10 cellular contexts compared by ENCODE assay signal in the genomic region with DNA sequence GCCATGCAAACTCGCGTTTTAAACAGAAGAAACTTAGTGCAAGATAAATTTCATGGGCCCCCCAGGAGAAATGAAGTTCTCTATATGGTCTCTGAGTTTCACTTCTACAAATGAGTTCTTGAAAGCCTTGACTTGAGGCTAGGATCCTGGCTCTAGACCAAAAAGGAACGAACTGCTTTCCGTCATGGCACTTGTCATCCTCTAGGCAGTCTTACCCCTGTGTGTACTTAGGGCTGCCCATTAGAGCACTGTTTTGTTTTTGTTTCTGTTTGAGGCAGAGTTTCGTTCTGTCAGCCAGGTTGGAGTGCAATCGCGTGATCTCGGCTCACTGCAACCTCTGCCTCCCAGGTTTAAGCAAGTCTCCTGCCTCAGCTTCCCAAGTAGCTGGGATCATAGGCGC. TPM values are rescaled to one million over a fixed set of nuclear protein-coding genes. Genes with fewer than 3 reads are reported as not detected.
DNase-seq lines count a peak whose midpoint lies in the region; ATAC-seq and TF ChIP-seq lines count a peak whose summit lies in the region.
"Had no signal": no experiment of that assay in that cellular context is flagged by ENCODE, and none has a peak within 500 bp of the region (broad histone marks: within the 10 kb centered on the region; RNA-seq: fewer than 3 reads in every experiment).

No MANE protein-coding gene starts in this region.

- TF ChIP-seq RAD21 in SK-N-SH (IDR thresholded peaks at IDR 0.05; ENCODE audit: low read length), result no peak

- H3K36me3 ChIP-seq in SK-N-SH (replicated peaks in 1 of 2; ENCODE audit: control insufficient read depth in 1 of 2, insufficient read depth in 2 of 2, low read length in 1 of 2), result peaks cover 45 to 58% of the 10 kb centered on the region in 2 experiments

- H2AFZ ChIP-seq in SK-N-SH (ENCODE audit: low read depth), result no peak overlapping the region

- CTCF ChIA-PET in WTC11 (lab: Charles Lee), result no interaction called here
- CTCF ChIA-PET in SK-N-SH (lab: Yijun Ruan, JAX), result interaction anchor here (0.8 to 1.2 kb wide), 3 partner anchors 35 to 278 kb away, joined by 3 read pairs; no protein-coding TSS in a partner anchor

- no peak for TF ChIP-seq EP300 in SK-N-SH (IDR thresholded peaks at IDR 0.05; ENCODE audit: borderline replicate concordance in 1 of 2, low read depth in 1 of 2, low read length in 1 of 2)

- H3K9me2 ChIP-seq in SK-N-SH, result no peaks in the 10 kb centered on the region

- 95% methylated on average over 9 of the region's 9 CpGs for WGBS in SK-N-SH (ENCODE audit: low lambda C conversion rate)

- H3K36me3 Mint-ChIP-seq in WTC11 (peaks cover 77% of the 10 kb centered on the region), progenitor cell of endocrine pancreas (ENCODE audit: insufficient read depth) (peaks cover 17% of the 10 kb centered on the region)

- H4K20me1 ChIP-seq in SK-N-SH (ENCODE audit: insufficient read depth), result peaks cover 40% of the 10 kb centered on the region

- POLR2A ChIA-PET in WTC11 (lab: Charles Lee), result no interaction called here
- POLR2A ChIA-PET in SK-N-SH (lab: Yijun Ruan, JAX), result no interaction called here

- H3K9me3 ChIP-seq in SK-N-SH, result no peaks in the 10 kb centered on the region

- H3K27me3 ChIP-seq in SK-N-SH (ENCODE audit: insufficient read depth), result no peaks in the 10 kb centered on the region

- H3K27ac Mint-ChIP-seq in WTC11 (no peak overlapping the region), progenitor cell of endocrine pancreas (no peak overlapping the region)

- H3K4me3 ChIP-seq in SK-N-SH (ENCODE audit: low read depth in 2 of 2, low read length in 1 of 2), result no peak overlapping the region
- H3K4me3 ChIP-seq: thoracic aorta had no signal

- TF ChIP-seq CTCF in WTC11 (IDR thresholded peaks at IDR 0.05) (no peak), progenitor cell of endocrine pancreas (IDR thresholded peaks at IDR 0.05; ENCODE audit: unreplicated experiment) (no peak), SK-N-SH (IDR thresholded peaks at IDR 0.05) (no peak)

- no peak overlapping the region for H3K9ac ChIP-seq in SK-N-SH

- no peak overlapping the region for H3K4me2 ChIP-seq in SK-N-SH

- no peaks in the 10 kb centered on the region for H3K9me3 Mint-ChIP-seq in WTC11
- H3K9me3 Mint-ChIP-seq in progenitor cell of endocrine pancreas (ENCODE audit: low read depth), result no peaks in the 10 kb centered on the region

- H3K4me1 ChIP-seq in SK-N-SH (ENCODE audit: control insufficient read depth in 1 of 2, insufficient read depth in 2 of 2, low read depth in 1 of 2, low read length in 1 of 2), result peaks cover 0 to 9% of the 10 kb centered on the region in 2 experiments; a peak in 1 of 4 replicates

- peak; percentile 79 for ATAC-seq in GM19043 (IDR thresholded peaks at IDR 0.05; ENCODE audit: low read depth, unreplicated experiment)
- ATAC-seq in HG02884 (IDR thresholded peaks at IDR 0.05; ENCODE audit: unreplicated experiment), result peak; percentile 83
- no peak for ATAC-seq in WTC11

- peaks cover 92% of the 10 kb centered on the region for H3K79me2 ChIP-seq in SK-N-SH (ENCODE audit: insufficient read depth)

- H3K4me3 Mint-ChIP-seq in WTC11 (no peak overlapping the region), progenitor cell of endocrine pancreas (ENCODE audit: low read depth) (no peak overlapping the region)

- DNase-seq in AG20443 (ENCODE audit: low spot score) (peak; percentile 3), NOMO-1 (lab: John Stamatoyannopoulos, UW; ENCODE audit: unreplicated experiment in 2 of 2) (peak; percentile 84 to 94), WTC11 (ENCODE audit: low spot score) (no peak), progenitor cell of endocrine pancreas (ENCODE audit: low spot score, unreplicated experiment) (no peak), SK-N-SH (no peak)
- DNase-seq in activated naive CD4-positive, alpha-beta T cell treated with anti-CD3 and anti-CD28 coated beads, Interleukin-2, amount 50 U/mL, for 16 hours, result no peak
- DNase-seq: AML-193 had no signal

- H3K27me3 Mint-ChIP-seq in WTC11 (ENCODE audit: low read depth) (no peaks in the 10 kb centered on the region), progenitor cell of endocrine pancreas (no peaks in the 10 kb centered on the region)

- peaks cover 15% of the 10 kb centered on the region for H3F3A ChIP-seq in SK-N-SH (replicated peaks; ENCODE audit: insufficient read depth)

- H3K4me1 Mint-ChIP-seq in WTC11, result no peaks in the 10 kb centered on the region
- no peaks in the 10 kb centered on the region for H3K4me1 Mint-ChIP-seq in progenitor cell of endocrine pancreas (ENCODE audit: low read depth)

- H3K27ac ChIP-seq in SK-N-SH (ENCODE audit: low read depth in 2 of 2, low read length in 1 of 2), result no peak overlapping the region
- H3K27ac ChIP-seq: thoracic aorta had no signal

TF ChIP-seq in WTC11, 78 proteins besides CTCF, POLR2A, EP300 and RAD21 (continues in another document):
- TF ChIP-seq, protein P1, sequence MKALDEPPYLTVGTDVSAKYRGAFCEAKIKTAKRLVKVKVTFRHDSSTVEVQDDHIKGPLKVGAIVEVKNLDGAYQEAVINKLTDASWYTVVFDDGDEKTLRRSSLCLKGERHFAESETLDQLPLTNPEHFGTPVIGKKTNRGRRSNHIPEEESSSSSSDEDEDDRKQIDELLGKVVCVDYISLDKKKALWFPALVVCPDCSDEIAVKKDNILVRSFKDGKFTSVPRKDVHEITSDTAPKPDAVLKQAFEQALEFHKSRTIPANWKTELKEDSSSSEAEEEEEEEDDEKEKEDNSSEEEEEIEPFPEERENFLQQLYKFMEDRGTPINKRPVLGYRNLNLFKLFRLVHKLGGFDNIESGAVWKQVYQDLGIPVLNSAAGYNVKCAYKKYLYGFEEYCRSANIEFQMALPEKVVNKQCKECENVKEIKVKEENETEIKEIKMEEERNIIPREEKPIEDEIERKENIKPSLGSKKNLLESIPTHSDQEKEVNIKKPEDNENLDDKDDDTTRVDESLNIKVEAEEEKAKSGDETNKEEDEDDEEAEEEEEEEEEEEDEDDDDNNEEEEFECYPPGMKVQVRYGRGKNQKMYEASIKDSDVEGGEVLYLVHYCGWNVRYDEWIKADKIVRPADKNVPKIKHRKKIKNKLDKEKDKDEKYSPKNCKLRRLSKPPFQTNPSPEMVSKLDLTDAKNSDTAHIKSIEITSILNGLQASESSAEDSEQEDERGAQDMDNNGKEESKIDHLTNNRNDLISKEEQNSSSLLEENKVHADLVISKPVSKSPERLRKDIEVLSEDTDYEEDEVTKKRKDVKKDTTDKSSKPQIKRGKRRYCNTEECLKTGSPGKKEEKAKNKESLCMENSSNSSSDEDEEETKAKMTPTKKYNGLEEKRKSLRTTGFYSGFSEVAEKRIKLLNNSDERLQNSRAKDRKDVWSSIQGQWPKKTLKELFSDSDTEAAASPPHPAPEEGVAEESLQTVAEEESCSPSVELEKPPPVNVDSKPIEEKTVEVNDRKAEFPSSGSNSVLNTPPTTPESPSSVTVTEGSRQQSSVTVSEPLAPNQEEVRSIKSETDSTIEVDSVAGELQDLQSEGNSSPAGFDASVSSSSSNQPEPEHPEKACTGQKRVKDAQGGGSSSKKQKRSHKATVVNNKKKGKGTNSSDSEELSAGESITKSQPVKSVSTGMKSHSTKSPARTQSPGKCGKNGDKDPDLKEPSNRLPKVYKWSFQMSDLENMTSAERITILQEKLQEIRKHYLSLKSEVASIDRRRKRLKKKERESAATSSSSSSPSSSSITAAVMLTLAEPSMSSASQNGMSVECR (CRISPR knock-in tag; IDR thresholded peaks at IDR 0.05; ENCODE audit: borderline replicate concordance), result no peak
- TF ChIP-seq GTF2I (CRISPR knock-in tag; conservative IDR thresholded peaks at IDR 0.05), result no peak
- TF ChIP-seq TEAD1 (CRISPR knock-in tag; IDR thresholded peaks at IDR 0.05), result no peak

TF ChIP-seq in SK-N-SH, 30 proteins besides CTCF, POLR2A, EP300 and RAD21 (continues in another document):
- no peak for TF ChIP-seq MAX (IDR thresholded peaks at IDR 0.05; ENCODE audit: low read depth)
- no peak for TF ChIP-seq SIN3A (IDR thresholded peaks at IDR 0.05; ENCODE audit: borderline replicate concordance, low read depth, low read length)
- no peak for TF ChIP-seq FOXJ3 (CRISPR knock-in tag; IDR thresholded peaks at IDR 0.05)
- TF ChIP-seq, protein P2, sequence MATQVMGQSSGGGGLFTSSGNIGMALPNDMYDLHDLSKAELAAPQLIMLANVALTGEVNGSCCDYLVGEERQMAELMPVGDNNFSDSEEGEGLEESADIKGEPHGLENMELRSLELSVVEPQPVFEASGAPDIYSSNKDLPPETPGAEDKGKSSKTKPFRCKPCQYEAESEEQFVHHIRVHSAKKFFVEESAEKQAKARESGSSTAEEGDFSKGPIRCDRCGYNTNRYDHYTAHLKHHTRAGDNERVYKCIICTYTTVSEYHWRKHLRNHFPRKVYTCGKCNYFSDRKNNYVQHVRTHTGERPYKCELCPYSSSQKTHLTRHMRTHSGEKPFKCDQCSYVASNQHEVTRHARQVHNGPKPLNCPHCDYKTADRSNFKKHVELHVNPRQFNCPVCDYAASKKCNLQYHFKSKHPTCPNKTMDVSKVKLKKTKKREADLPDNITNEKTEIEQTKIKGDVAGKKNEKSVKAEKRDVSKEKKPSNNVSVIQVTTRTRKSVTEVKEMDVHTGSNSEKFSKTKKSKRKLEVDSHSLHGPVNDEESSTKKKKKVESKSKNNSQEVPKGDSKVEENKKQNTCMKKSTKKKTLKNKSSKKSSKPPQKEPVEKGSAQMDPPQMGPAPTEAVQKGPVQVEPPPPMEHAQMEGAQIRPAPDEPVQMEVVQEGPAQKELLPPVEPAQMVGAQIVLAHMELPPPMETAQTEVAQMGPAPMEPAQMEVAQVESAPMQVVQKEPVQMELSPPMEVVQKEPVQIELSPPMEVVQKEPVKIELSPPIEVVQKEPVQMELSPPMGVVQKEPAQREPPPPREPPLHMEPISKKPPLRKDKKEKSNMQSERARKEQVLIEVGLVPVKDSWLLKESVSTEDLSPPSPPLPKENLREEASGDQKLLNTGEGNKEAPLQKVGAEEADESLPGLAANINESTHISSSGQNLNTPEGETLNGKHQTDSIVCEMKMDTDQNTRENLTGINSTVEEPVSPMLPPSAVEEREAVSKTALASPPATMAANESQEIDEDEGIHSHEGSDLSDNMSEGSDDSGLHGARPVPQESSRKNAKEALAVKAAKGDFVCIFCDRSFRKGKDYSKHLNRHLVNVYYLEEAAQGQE (IDR thresholded peaks at IDR 0.05; ENCODE audit: low read depth, low read length), result no peak

RNA-seq across cellular contexts. Expression of gene RNF4, which starts 29.0 kb away (rescaled TPM):
- total RNA-seq in WTC11 (2021), result 77.8 to 87.3 TPM (median 82.5 TPM) in 3 replicates
- 44.2 and 49.5 TPM in 2 replicates for total RNA-seq in progenitor cell of endocrine pancreas
- 60.7 and 85.3 TPM in 2 replicates for polyA plus RNA-seq in SK-N-SH (2012; rRNA removed)
- 71.4 and 78.1 TPM in 2 replicates for polyA plus RNA-seq in SK-N-SH (2012; cell fraction: cytosol; rRNA removed)
- polyA plus RNA-seq in SK-N-SH (2012; cell fraction: nucleus; rRNA removed), result 48.6 and 65.2 TPM in 2 replicates

RNA-seq across cellular contexts. Expression of gene FAM193A, which starts 38.5 kb away (rescaled TPM):
- total RNA-seq in WTC11 (2021), result 24.4 to 28.1 TPM (median 24.6 TPM) in 3 replicates
- total RNA-seq in progenitor cell of endocrine pancreas, result 48.1 and 53.4 TPM in 2 replicates
- 7.0 and 9.2 TPM in 2 replicates for polyA plus RNA-seq in SK-N-SH (2012; rRNA removed)
- 6.3 and 7.8 TPM in 2 replicates for polyA plus RNA-seq in SK-N-SH (2012; cell fraction: cytosol; rRNA removed)
- polyA plus RNA-seq in SK-N-SH (2012; cell fraction: nucleus; rRNA removed), result 28.8 and 33.4 TPM in 2 replicates

Comparison
In these comparisons a context has a peak if more than half of its experiments do, and no peak if none do; other contexts are left out.
1. DNase-seq: peak in AG20443 (single experiment) and NOMO-1 (2 of 2); none in WTC11 (single experiment), progenitor cell of endocrine pancreas (single experiment), SK-N-SH (single experiment) and activated naive CD4-positive, alpha-beta T cell treated with anti-CD3 and anti-CD28 coated beads, Interleukin-2, amount 50 U/mL, for 16 hours (single experiment).